12 cellular contexts compared by ENCODE assay signal in genomic region chr12:93727195-93727811, GRCh38. TPM values are rescaled to one million over a fixed set of nuclear protein-coding genes. Genes with fewer than 3 reads are reported as not detected.
DNase-seq lines count a peak whose midpoint lies in the region; ATAC-seq and TF ChIP-seq lines count a peak whose summit lies in the region.
"Had no signal": no experiment of that assay in that cellular context is flagged by ENCODE, and none has a peak within 500 bp of the region (broad histone marks: within the 10 kb centered on the region; RNA-seq: fewer than 3 reads in every experiment).

No MANE protein-coding gene starts in this region.

- no peak overlapping the region for H3K4me3 ChIP-seq in liver (ENCODE audit: low read depth in 1 of 3, low read length in 3 of 3)
- no peak overlapping the region for H3K4me3 ChIP-seq in upper lobe of right lung
- no peak overlapping the region for H3K4me3 ChIP-seq in left lung

- peak overlapping the region in 1 of 2 donors; percentile 53 for H3K9ac ChIP-seq in liver (ENCODE audit: low read depth in 1 of 2, low read length in 2 of 2)

- DNase-seq in NCI-H748 (lab: John Stamatoyannopoulos, UW; ENCODE audit: unreplicated experiment): peak; percentile 47
- DNase-seq in NCI-H748 treated with DMSO at 0.1 percent for 48 hours (lab: John Stamatoyannopoulos, UW): no peak
- no peak for DNase-seq in WTC11 (ENCODE audit: low spot score)
- DNase-seq in upper lobe of right lung: no peak
- DNase-seq in NCI-H1092 treated with DMSO at 0.1 percent for 48 hours (lab: John Stamatoyannopoulos, UW): no peak
- DNase-seq in central memory CD4-positive, alpha-beta T cell: no peak
- DNase-seq in left lung: no peak
- DNase-seq: activated CD4-positive, alpha-beta T cell treated with anti-CD3 and anti-CD28 coated beads for 4 hours; activated T-cell treated with anti-CD3 and anti-CD28 coated beads, Interleukin-2, amount 50 U/mL, for 48 hours; naive thymus-derived CD8-positive, alpha-beta T cell had no signal

- no peaks in the 10 kb centered on the region for H3K27me3 Mint-ChIP-seq in WTC11 (ENCODE audit: low read depth)
- H3K27me3 Mint-ChIP-seq: naive thymus-derived CD8-positive, alpha-beta T cell; type B pancreatic cell had no signal

- H3K4me1 ChIP-seq in liver (ENCODE audit: control insufficient read depth in 4 of 4, insufficient read depth in 4 of 4, low read length in 3 of 4) (peaks cover 10 to 34% (median 26%) of the 10 kb centered on the region in 4 donors), upper lobe of right lung (no peaks in the 10 kb centered on the region), left lung (no peaks in the 10 kb centered on the region)

- H3K4me3 Mint-ChIP-seq in WTC11: no peak overlapping the region
- H3K4me3 Mint-ChIP-seq: naive thymus-derived CD8-positive, alpha-beta T cell; type B pancreatic cell had no signal

- no peak for TF ChIP-seq RAD21 in liver (IDR thresholded peaks at IDR 0.05)

- no peak overlapping the region for H3K27ac Mint-ChIP-seq in WTC11
- H3K27ac Mint-ChIP-seq: naive thymus-derived CD8-positive, alpha-beta T cell; type B pancreatic cell had no signal

- H3K27me3 ChIP-seq in liver (ENCODE audit: control insufficient read depth in 4 of 4, insufficient read depth in 4 of 4, low read length in 3 of 4): no peaks in the 10 kb centered on the region
- H3K27me3 ChIP-seq in upper lobe of right lung: no peaks in the 10 kb centered on the region
- no peaks in the 10 kb centered on the region for H3K27me3 ChIP-seq in left lung

- peaks cover 5% of the 10 kb centered on the region for H3K36me3 Mint-ChIP-seq in WTC11
- H3K36me3 Mint-ChIP-seq: type B pancreatic cell had no signal

- peaks cover 11% of the 10 kb centered on the region for H3K9me3 Mint-ChIP-seq in WTC11

- H3K9me3 ChIP-seq in liver (ENCODE audit: control insufficient read depth in 4 of 4, low read length in 3 of 4): no peaks in the 10 kb centered on the region
- peaks cover 3% of the 10 kb centered on the region for H3K9me3 ChIP-seq in upper lobe of right lung
- no peaks in the 10 kb centered on the region for H3K9me3 ChIP-seq in left lung

- POLR2A ChIA-PET in WTC11 (lab: Charles Lee): no interaction called here

- H3K27ac ChIP-seq in liver (ENCODE audit: low read depth in 1 of 2, low read length in 2 of 2) (peak overlapping the region; percentile 73 to 75), upper lobe of right lung (no peak overlapping the region), left lung (no peak overlapping the region)

- CTCF ChIA-PET in WTC11 (lab: Charles Lee): interaction anchor here (0.6 to 1.1 kb wide), 2 partner anchors 15 to 374 kb away, joined by 3 to 4 read pairs; no protein-coding TSS in a partner anchor

- TF ChIP-seq CTCF in WTC11 (IDR thresholded peaks at IDR 0.05) (no peak), liver (IDR thresholded peaks at IDR 0.05; ENCODE audit: low read depth, low read length, missing input control) (no peak), upper lobe of right lung (IDR thresholded peaks at IDR 0.05) (no peak), left lung (IDR thresholded peaks at IDR 0.05) (no peak)

- intact Hi-C loops in upper lobe of right lung (cut with DNase I): no loop called here
- intact Hi-C loops in left lung (cut with DNase I): no loop called here

- ATAC-seq in WTC11: peak; percentile 56; the same call in 1 of the 2 replicates
- peak; percentile 31 for ATAC-seq in upper lobe of right lung
- no peak for ATAC-seq in left lung
- ATAC-seq: naive thymus-derived CD8-positive, alpha-beta T cell had no signal

- H3K36me3 ChIP-seq in liver (ENCODE audit: control insufficient read depth in 4 of 4, insufficient read depth in 3 of 4, low read depth in 1 of 4, low read length in 3 of 4): no peaks in the 10 kb centered on the region
- no peaks in the 10 kb centered on the region for H3K36me3 ChIP-seq in upper lobe of right lung
- H3K36me3 ChIP-seq in left lung: no peaks in the 10 kb centered on the region

- peaks cover 13% of the 10 kb centered on the region for H3K4me1 Mint-ChIP-seq in WTC11

- 45% methylated on average over 3 of the region's 3 CpGs for WGBS in liver

TF ChIP-seq in WTC11, 78 proteins besides CTCF, POLR2A, EP300 and RAD21:
- TF ChIP-seq NR1H2 (CRISPR knock-in tag; IDR thresholded peaks at IDR 0.05) (no peak), ZNF425 (CRISPR knock-in tag; conservative IDR thresholded peaks at IDR 0.05) (no peak), SP1 (CRISPR knock-in tag; conservative IDR thresholded peaks at IDR 0.05) (no peak), GTF2I (CRISPR knock-in tag; conservative IDR thresholded peaks at IDR 0.05) (no peak), IRF1 (CRISPR knock-in tag; IDR thresholded peaks at IDR 0.05) (no peak), MXD4 (CRISPR knock-in tag; IDR thresholded peaks at IDR 0.05; ENCODE audit: borderline replicate concordance) (no peak), JAZF1 (CRISPR knock-in tag; IDR thresholded peaks at IDR 0.05) (no peak), SMAD3 (CRISPR knock-in tag; IDR thresholded peaks at IDR 0.05; ENCODE audit: borderline replicate concordance) (no peak), ZNF423 (CRISPR knock-in tag; IDR thresholded peaks at IDR 0.05) (no peak)

TF ChIP-seq in liver, 16 proteins besides CTCF, POLR2A, EP300 and RAD21:
- TF ChIP-seq TAF1 (conservative IDR thresholded peaks at IDR 0.05) (no peak), ATF3 (IDR thresholded peaks at IDR 0.05) (no peak), HNF4G (IDR thresholded peaks at IDR 0.05) (no peak), ZBTB33 (IDR thresholded peaks at IDR 0.05) (no peak), GABPA (IDR thresholded peaks at IDR 0.05 in 1 of 2, conservative IDR thresholded peaks at IDR 0.05 in 1 of 2) (no peak)

RNA-seq across cellular contexts. Expression of gene CRADD, which starts 50.1 kb away (rescaled TPM):
- total RNA-seq in WTC11 (2021): 7.1 to 11.6 TPM (median 9.1 TPM) in 3 replicates
- 10 to 100 TPM; 19.4 to 48.9 TPM for total RNA-seq in liver
- polyA plus RNA-seq in liver: 10 to 100 TPM; 27.9 to 31.3 TPM
- total RNA-seq in upper lobe of right lung: 17.1 TPM
- 10 to 100 TPM; 13.0 to 21.4 TPM for total RNA-seq in left lung

Comparison
In these comparisons a context has a peak if more than half of its experiments do, and no peak if none do; other contexts are left out.
1. H3K27ac ChIP-seq: peak in liver (2 of 2); none in upper lobe of right lung (single experiment) and left lung (0 of 2).